In the genomic region with DNA sequence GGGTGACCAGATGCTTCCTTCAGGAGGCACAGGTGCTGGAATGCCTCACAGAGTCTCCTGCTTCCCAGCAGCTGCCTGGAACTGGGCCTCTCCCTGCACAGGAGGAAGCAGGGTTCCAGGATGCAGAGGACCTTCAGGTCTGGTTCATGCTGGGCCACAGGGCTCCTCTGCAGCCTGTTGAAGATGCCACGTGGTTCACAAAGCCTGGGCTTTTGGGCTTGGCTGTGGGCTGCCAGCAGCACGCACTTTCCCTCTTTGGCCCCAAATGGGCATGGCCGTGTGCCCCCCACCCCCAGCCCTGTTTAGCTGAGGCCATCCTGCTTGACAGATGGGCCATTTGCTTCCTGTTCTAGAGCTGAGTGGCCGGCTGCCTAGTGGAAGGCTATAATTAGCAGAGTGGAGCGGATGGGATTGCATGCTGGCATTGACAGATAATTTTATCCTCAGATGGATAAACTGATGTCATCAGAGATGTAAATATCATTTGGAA, we compare ENCODE assay signal across 11 cellular contexts. TPM values are rescaled to one million over a fixed set of nuclear protein-coding genes. Genes with fewer than 3 reads are reported as not detected.
DNase-seq lines count a peak whose midpoint lies in the region; ATAC-seq and TF ChIP-seq lines count a peak whose summit lies in the region.
"Had no signal": no experiment of that assay in that cellular context is flagged by ENCODE, and none has a peak within 500 bp of the region (broad histone marks: within the 10 kb centered on the region; RNA-seq: fewer than 3 reads in every experiment).

No MANE protein-coding gene starts in this region.

- in situ Hi-C loops in GM13976 (cut with MboI; ENCODE audit: low sequenced_read_pairs, unreplicated experiment): no loop called here

- DNase-seq in Right ventricle myocardium inferior (ENCODE audit: missing footprints): peak; percentile 75
- no peak for DNase-seq in cardiac septum (ENCODE audit: low spot score)
- DNase-seq in dermis microvascular lymphatic vessel endothelial cell (ENCODE audit: low read depth in 2 of 2): peak; percentile 91 to 92
- DNase-seq in myocyte (ENCODE audit: low read depth): peak; percentile 77
- no peak for DNase-seq in GM13976 (ENCODE audit: low spot score)
- DNase-seq: activated CD4-positive, alpha-beta T cell treated with anti-CD3 and anti-CD28 coated beads, Interleukin-2, amount 10 ng/mL, durations not matched to agents 24 days and 14 days; naive B cell; NCI-H1436 had no signal

- intact Hi-C loops in Right ventricle myocardium inferior (cut with DNase I) (no loop called here), cardiac septum (cut with DNase I) (no loop called here)

- TF ChIP-seq CTCF in GM13976 (IDR thresholded peaks at IDR 0.05; ENCODE audit: borderline replicate concordance, control extremely low read depth, extremely low read depth, insufficient read depth, missing control alignments): no peak

- ATAC-seq in Right ventricle myocardium inferior (peak; percentile 76), GM21723 (IDR thresholded peaks at IDR 0.05; ENCODE audit: unreplicated experiment) (no peak), GM19455 (IDR thresholded peaks at IDR 0.05; ENCODE audit: unreplicated experiment) (no peak), GM18867 (IDR thresholded peaks at IDR 0.05; ENCODE audit: unreplicated experiment) (no peak)

RNA-seq across cellular contexts. Expression of gene TSPAN15, which starts 28.0 kb away (rescaled TPM):
- 11.8 TPM for total RNA-seq in Right ventricle myocardium inferior
- 6.9 TPM for total RNA-seq in cardiac septum
- 65.1 and 150 TPM in 2 replicates for total RNA-seq in dermis microvascular lymphatic vessel endothelial cell
- total RNA-seq in myocyte: 5.5 and 13.2 TPM in 2 replicates
- 4.9 TPM for polyA plus RNA-seq in myocyte (2012)

Comparison
In these comparisons a context has a peak if more than half of its experiments do, and no peak if none do; other contexts are left out.
1. DNase-seq: peak in Right ventricle myocardium inferior (single experiment), dermis microvascular lymphatic vessel endothelial cell (2 of 2) and myocyte (single experiment); none in cardiac septum (single experiment) and GM13976 (single experiment).